Comparison of ENCODE assay signal across 17 cellular contexts in the genomic region with DNA sequence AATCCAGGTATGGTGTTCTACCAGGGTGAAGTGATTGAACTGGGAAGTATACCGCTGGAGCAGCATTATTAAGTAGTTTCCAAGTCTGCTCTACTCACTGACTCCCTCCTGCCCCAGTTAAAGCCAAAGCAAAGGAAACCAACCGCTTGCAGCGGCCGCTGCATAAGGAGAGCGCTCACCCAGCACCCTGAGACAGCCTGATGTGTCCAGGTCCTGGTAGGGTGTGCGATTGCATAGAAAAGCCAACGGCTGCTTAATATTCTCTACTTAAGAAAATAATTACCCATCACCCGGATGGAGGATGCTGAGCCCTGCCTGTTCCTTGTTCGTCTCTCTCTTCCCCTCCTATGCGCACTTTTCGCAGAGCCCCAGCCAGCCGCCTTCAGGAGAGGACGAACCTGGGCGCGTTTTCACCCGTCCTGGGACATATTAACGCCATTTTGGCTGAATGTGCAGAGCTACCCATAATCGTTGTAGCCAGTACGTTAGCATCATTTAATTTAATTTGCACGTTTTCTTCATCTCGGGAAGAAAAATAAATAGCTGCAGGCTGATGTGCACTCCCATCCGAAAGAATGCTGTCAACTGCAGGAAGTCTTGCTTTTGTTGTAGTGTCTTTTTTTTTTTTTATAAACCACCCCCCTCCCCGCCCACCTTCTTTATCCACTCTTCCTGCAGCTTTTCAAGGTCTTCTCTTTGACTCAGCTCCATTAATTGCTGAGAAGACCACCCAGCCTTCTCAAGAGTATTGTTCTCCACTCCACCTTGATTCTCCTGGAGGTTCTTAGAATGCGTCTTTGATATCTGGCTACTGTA.
DNase-seq lines count a peak whose midpoint lies in the region; ATAC-seq and TF ChIP-seq lines count a peak whose summit lies in the region.
"Had no signal": no experiment of that assay in that cellular context is flagged by ENCODE, and none has a peak within 500 bp of the region (broad histone marks: within the 10 kb centered on the region; RNA-seq: fewer than 3 reads in every experiment).

No MANE protein-coding gene starts in this region.

- H3K9me3 Mint-ChIP-seq in stimulated activated naive CD8-positive, alpha-beta T cell treated with anti-CD3 and anti-CD28 coated beads, Interleukin-15, Interleukin-2, amounts not matched to agents 100 ng/mL and 50 ng/mL, for 24 hours, result no peaks in the 10 kb centered on the region
- no peaks in the 10 kb centered on the region for H3K9me3 Mint-ChIP-seq in WTC11
- H3K9me3 Mint-ChIP-seq in activated CD8-positive, alpha-beta T cell treated with anti-CD3 and anti-CD28 coated beads for 36 hours, result no peaks in the 10 kb centered on the region
- H3K9me3 Mint-ChIP-seq: activated naive CD8-positive, alpha-beta T cell treated with anti-CD3 and anti-CD28 coated beads for 36 hours; activated T-cell treated with anti-CD3 and anti-CD28 coated beads, Interleukin-2, amount 50 U/mL, for 72 hours; T-helper 2 cell treated with Interferon-gamma antibody and Interleukin-4, amounts not matched to agents 5 μg/mL and 100 μg/mL, for 36 hours had no signal

- DNase-seq in stimulated activated naive CD8-positive, alpha-beta T cell treated with anti-CD3 and anti-CD28 coated beads, Interleukin-15, Interleukin-2, amounts not matched to agents 100 U/mL and 50 U/mL, for 24 hours, result no peak
- no peak for DNase-seq in WTC11 (ENCODE audit: low spot score)
- no peak for DNase-seq in left lobe of liver (ENCODE audit: low spot score)
- no peak for DNase-seq in activated CD8-positive, alpha-beta T cell treated with anti-CD3 and anti-CD28 coated beads for 36 hours
- DNase-seq in erythroblast (lab: John Stamatoyannopoulos, UW), result no peak
- DNase-seq: activated CD8-positive, alpha-beta memory T cell treated with anti-CD3 and anti-CD28 coated beads for 24 hours; activated naive CD8-positive, alpha-beta T cell treated with anti-CD3 and anti-CD28 coated beads for 36 hours; activated T-cell treated with anti-CD3 and anti-CD28 coated beads, Interleukin-2, amount 50 U/mL, for 72 hours; Kasumi-1; mesenchymal stem cell; NCI-H2171; Peyer's patch had no signal

- no peak for TF ChIP-seq CTCF in WTC11 (IDR thresholded peaks at IDR 0.05)
- TF ChIP-seq CTCF in activated CD8-positive, alpha-beta T cell treated with anti-CD3 and anti-CD28 coated beads for 36 hours (IDR thresholded peaks at IDR 0.05), result no peak

- intact Hi-C loops in activated CD8-positive, alpha-beta T cell treated with anti-CD3 and anti-CD28 coated beads for 36 hours (cut with micrococcal nuclease), result no loop called here

- H3K4me3 Mint-ChIP-seq in stimulated activated naive CD8-positive, alpha-beta T cell treated with anti-CD3 and anti-CD28 coated beads, Interleukin-15, Interleukin-2, amounts not matched to agents 100 ng/mL and 50 ng/mL, for 24 hours, result peak overlapping the region; percentile 16
- H3K4me3 Mint-ChIP-seq in WTC11, result peak overlapping the region; percentile 67
- no peak overlapping the region for H3K4me3 Mint-ChIP-seq in activated CD8-positive, alpha-beta T cell treated with anti-CD3 and anti-CD28 coated beads for 36 hours
- H3K4me3 Mint-ChIP-seq: activated naive CD8-positive, alpha-beta T cell treated with anti-CD3 and anti-CD28 coated beads for 36 hours; T-helper 2 cell treated with Interferon-gamma antibody and Interleukin-4, amounts not matched to agents 5 μg/mL and 100 μg/mL, for 36 hours had no signal

- no peak for ATAC-seq in stimulated activated naive CD8-positive, alpha-beta T cell treated with anti-CD3 and anti-CD28 coated beads, Interleukin-15, Interleukin-2, amounts not matched to agents 100 U/mL and 50 U/mL, for 24 hours
- ATAC-seq in WTC11 (peak; percentile 70), left lobe of liver (peak; percentile 23), HG02642 (IDR thresholded peaks at IDR 0.05; ENCODE audit: poor library complexity, unreplicated experiment) (no peak), HG03432 (IDR thresholded peaks at IDR 0.05; ENCODE audit: unreplicated experiment) (no peak)
- no peak for ATAC-seq in activated CD8-positive, alpha-beta T cell treated with anti-CD3 and anti-CD28 coated beads for 36 hours
- ATAC-seq: activated T-cell treated with anti-CD3 and anti-CD28 coated beads, Interleukin-2, amount 50 U/mL, for 72 hours had no signal

- POLR2A ChIA-PET in WTC11 (lab: Charles Lee), result interaction anchor here (0.9 kb wide), 1 partner anchor 30 kb away, joined by 3 read pairs; no protein-coding TSS in a partner anchor
- POLR2A ChIA-PET in activated CD8-positive, alpha-beta T cell treated with anti-CD3 and anti-CD28 coated beads for 36 hours (lab: Charles Lee), result no interaction called here

- peaks cover 57% of the 10 kb centered on the region for H3K27me3 Mint-ChIP-seq in stimulated activated naive CD8-positive, alpha-beta T cell treated with anti-CD3 and anti-CD28 coated beads, Interleukin-15, Interleukin-2, amounts not matched to agents 100 ng/mL and 50 ng/mL, for 24 hours
- peaks cover 76% of the 10 kb centered on the region for H3K27me3 Mint-ChIP-seq in WTC11 (ENCODE audit: low read depth)
- peaks cover 28% of the 10 kb centered on the region for H3K27me3 Mint-ChIP-seq in activated CD8-positive, alpha-beta T cell treated with anti-CD3 and anti-CD28 coated beads for 36 hours

- CTCF ChIA-PET in WTC11 (lab: Charles Lee), result interaction anchor here (1.1 to 1.7 kb wide), 2 partner anchors 30 to 61 kb away, joined by 6 read pairs; no protein-coding TSS in a partner anchor
- CTCF ChIA-PET in activated CD8-positive, alpha-beta T cell treated with anti-CD3 and anti-CD28 coated beads for 36 hours (lab: Charles Lee), result no interaction called here

- H3K27ac Mint-ChIP-seq in stimulated activated naive CD8-positive, alpha-beta T cell treated with anti-CD3 and anti-CD28 coated beads, Interleukin-15, Interleukin-2, amounts not matched to agents 100 ng/mL and 50 ng/mL, for 24 hours, result no peak overlapping the region
- H3K27ac Mint-ChIP-seq in WTC11, result no peak overlapping the region
- H3K27ac Mint-ChIP-seq in activated CD8-positive, alpha-beta T cell treated with anti-CD3 and anti-CD28 coated beads for 36 hours, result no peak overlapping the region
- H3K27ac Mint-ChIP-seq: activated naive CD8-positive, alpha-beta T cell treated with anti-CD3 and anti-CD28 coated beads for 36 hours; activated T-cell treated with anti-CD3 and anti-CD28 coated beads, Interleukin-2, amount 50 U/mL, for 72 hours; CD14-positive monocyte; T-helper 2 cell treated with Interferon-gamma antibody and Interleukin-4, amounts not matched to agents 5 μg/mL and 100 μg/mL, for 36 hours had no signal

- no peaks in the 10 kb centered on the region for H3K4me1 Mint-ChIP-seq in stimulated activated naive CD8-positive, alpha-beta T cell treated with anti-CD3 and anti-CD28 coated beads, Interleukin-15, Interleukin-2, amounts not matched to agents 100 ng/mL and 50 ng/mL, for 24 hours (ENCODE audit: low read depth)
- H3K4me1 Mint-ChIP-seq in WTC11, result peaks cover 88% of the 10 kb centered on the region
- H3K4me1 Mint-ChIP-seq in activated CD8-positive, alpha-beta T cell treated with anti-CD3 and anti-CD28 coated beads for 36 hours (ENCODE audit: low read depth), result no peaks in the 10 kb centered on the region
- H3K4me1 Mint-ChIP-seq: CD14-positive monocyte had no signal

- H3K36me3 Mint-ChIP-seq in stimulated activated naive CD8-positive, alpha-beta T cell treated with anti-CD3 and anti-CD28 coated beads, Interleukin-15, Interleukin-2, amounts not matched to agents 100 ng/mL and 50 ng/mL, for 24 hours (ENCODE audit: low read depth), result no peaks in the 10 kb centered on the region
- no peaks in the 10 kb centered on the region for H3K36me3 Mint-ChIP-seq in WTC11
- no peaks in the 10 kb centered on the region for H3K36me3 Mint-ChIP-seq in activated CD8-positive, alpha-beta T cell treated with anti-CD3 and anti-CD28 coated beads for 36 hours (ENCODE audit: low read depth)
- H3K36me3 Mint-ChIP-seq: activated naive CD8-positive, alpha-beta T cell treated with anti-CD3 and anti-CD28 coated beads for 36 hours; CD14-positive monocyte had no signal

- no peak for TF ChIP-seq POLR2A in erythroblast (IDR thresholded peaks at IDR 0.05; ENCODE audit: low read length)

TF ChIP-seq in WTC11, 78 proteins besides CTCF, POLR2A, EP300 and RAD21 (continues in another document):
- TF ChIP-seq, protein P1, sequence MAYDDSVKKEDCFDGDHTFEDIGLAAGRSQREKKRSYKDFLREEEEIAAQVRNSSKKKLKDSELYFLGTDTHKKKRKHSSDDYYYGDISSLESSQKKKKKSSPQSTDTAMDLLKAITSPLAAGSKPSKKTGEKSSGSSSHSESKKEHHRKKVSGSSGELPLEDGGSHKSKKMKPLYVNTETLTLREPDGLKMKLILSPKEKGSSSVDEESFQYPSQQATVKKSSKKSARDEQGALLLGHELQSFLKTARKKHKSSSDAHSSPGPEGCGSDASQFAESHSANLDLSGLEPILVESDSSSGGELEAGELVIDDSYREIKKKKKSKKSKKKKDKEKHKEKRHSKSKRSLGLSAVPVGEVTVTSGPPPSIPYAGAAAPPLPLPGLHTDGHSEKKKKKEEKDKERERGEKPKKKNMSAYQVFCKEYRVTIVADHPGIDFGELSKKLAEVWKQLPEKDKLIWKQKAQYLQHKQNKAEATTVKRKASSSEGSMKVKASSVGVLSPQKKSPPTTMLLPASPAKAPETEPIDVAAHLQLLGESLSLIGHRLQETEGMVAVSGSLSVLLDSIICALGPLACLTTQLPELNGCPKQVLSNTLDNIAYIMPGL (CRISPR knock-in tag; IDR thresholded peaks at IDR 0.05), result no peak
- TF ChIP-seq TP53 (CRISPR knock-in tag; IDR thresholded peaks at IDR 0.05), result no peak
- no peak for TF ChIP-seq ELF4 (CRISPR knock-in tag; IDR thresholded peaks at IDR 0.05; ENCODE audit: low read depth)
- no peak for TF ChIP-seq NR2C2 (CRISPR knock-in tag; IDR thresholded peaks at IDR 0.05)
- TF ChIP-seq EMX1 (CRISPR knock-in tag; IDR thresholded peaks at IDR 0.05), result no peak
- no peak for TF ChIP-seq ETV6 (CRISPR knock-in tag; IDR thresholded peaks at IDR 0.05)
- TF ChIP-seq NFE2L1 (CRISPR knock-in tag; IDR thresholded peaks at IDR 0.05), result no peak

Comparison
In these comparisons a context has a peak if more than half of its experiments do, and no peak if none do; other contexts are left out.
1. ATAC-seq: peak in WTC11 (single experiment) and left lobe of liver (single experiment); none in stimulated activated naive CD8-positive, alpha-beta T cell treated with anti-CD3 and anti-CD28 coated beads, Interleukin-15, Interleukin-2, amounts not matched to agents 100 U/mL and 50 U/mL, for 24 hours (single experiment), activated CD8-positive, alpha-beta T cell treated with anti-CD3 and anti-CD28 coated beads for 36 hours (single experiment), HG02642 (single experiment) and HG03432 (single experiment).